In genomic region chr5:34905564-34905963, GRCh38 we compare ENCODE assay signal across 13 cellular contexts. TPM values are rescaled to one million over a fixed set of nuclear protein-coding genes. Genes with fewer than 3 reads are reported as not detected.
DNase-seq lines count a peak whose midpoint lies in the region; ATAC-seq and TF ChIP-seq lines count a peak whose summit lies in the region.
"Had no signal": no experiment of that assay in that cellular context is flagged by ENCODE, and none has a peak within 500 bp of the region (broad histone marks: within the 10 kb centered on the region; RNA-seq: fewer than 3 reads in every experiment).

No MANE protein-coding gene starts in this region.

- DNase-seq in A673 (ENCODE audit: low spot score) (peak; percentile 11), GM12864 (ENCODE audit: low read depth) (no peak), RWPE2 (ENCODE audit: low spot score) (no peak), foreskin fibroblast (peak; percentile 2 to 41), ovary (no peak), medulla oblongata (ENCODE audit: extremely low spot score) (no peak)
- DNase-seq: activated CD4-positive, alpha-beta T cell treated with anti-CD3 and anti-CD28 coated beads, Interleukin-2, amount 50 U/mL, for 48 hours; Peyer's patch; stimulated activated CD4-positive, alpha-beta T cell treated with anti-CD3 and anti-CD28 coated beads, Interleukin-4, amount 100 ng/mL, for 24 hours had no signal

- WGBS in ovary, 3 donors, result 76 to 89% (median 81%) methylated on average over 2 of the region's 2 CpGs

- H3K27ac ChIP-seq in A673 (ENCODE audit: low read depth, low read length, poor library complexity, severe bottlenecking) (no peak overlapping the region), RWPE2 (ENCODE audit: poor library complexity, severe bottlenecking) (no peak overlapping the region), ovary (no peak overlapping the region)
- H3K27ac ChIP-seq: gastroesophageal sphincter, Peyer's patch, tibial nerve had no signal

- intact Hi-C loops in A673 (cut with micrococcal nuclease; ENCODE audit: unreplicated experiment), result no loop called here
- intact Hi-C loops in ovary (cut with DNase I), result no loop called here

- CTCF ChIA-PET in A673 (lab: Charles Lee), result no interaction called here

- no peak for TF ChIP-seq EP300 in ovary (IDR thresholded peaks at IDR 0.05)

- POLR2A ChIA-PET in A673 (lab: Charles Lee; ENCODE audit: low non-redundant PET), result no interaction called here

- TF ChIP-seq CTCF in A673 (conservative IDR thresholded peaks at IDR 0.05; ENCODE audit: low read depth, low read length) (peak; percentile 65), GM12864 (IDR thresholded peaks at IDR 0.05; ENCODE audit: low read depth, low read length, missing control alignments) (peak; percentile 15), RWPE2 (IDR thresholded peaks at IDR 0.05; ENCODE audit: poor library complexity, severe bottlenecking) (peak; percentile 73), foreskin fibroblast (IDR thresholded peaks at IDR 0.05; ENCODE audit: low read depth, low read length) (peak; percentile 51), ovary (IDR thresholded peaks at IDR 0.05) (no peak)

- no TSS peak for BruUV-seq in A673 (replicated peaks; lab: Mats Ljungman, UMichigan)

- TF ChIP-seq POLR2A in ovary (IDR thresholded peaks at IDR 0.05), result no peak

- ATAC-seq in RWPE2 (ENCODE audit: low read depth) (no peak), GM21367 (IDR thresholded peaks at IDR 0.05; ENCODE audit: unreplicated experiment) (no peak), HG03432 (IDR thresholded peaks at IDR 0.05; ENCODE audit: unreplicated experiment) (no peak)
- ATAC-seq: gastroesophageal sphincter had no signal

- peaks cover 22% of the 10 kb centered on the region for H3K36me3 ChIP-seq in A673 (ENCODE audit: insufficient read depth, low read length, poor library complexity, severe bottlenecking)
- H3K36me3 ChIP-seq in RWPE2 (ENCODE audit: low read depth), result peaks cover 78% of the 10 kb centered on the region
- H3K36me3 ChIP-seq in ovary, result no peaks in the 10 kb centered on the region

- no peaks in the 10 kb centered on the region for H3K4me1 ChIP-seq in A673 (ENCODE audit: insufficient read depth, low read length, poor library complexity, severe bottlenecking)
- H3K4me1 ChIP-seq in RWPE2 (ENCODE audit: insufficient read depth, poor library complexity, severe bottlenecking), result no peaks in the 10 kb centered on the region
- no peaks in the 10 kb centered on the region for H3K4me1 ChIP-seq in ovary (ENCODE audit: insufficient read depth)
- H3K4me1 ChIP-seq: gastroesophageal sphincter, Peyer's patch, tibial nerve had no signal

- no peaks in the 10 kb centered on the region for H3K9me3 ChIP-seq in A673 (ENCODE audit: low read depth, low read length, poor library complexity, severe bottlenecking)
- H3K9me3 ChIP-seq in RWPE2 (ENCODE audit: severe bottlenecking), result no peaks in the 10 kb centered on the region
- H3K9me3 ChIP-seq in ovary, result no peaks in the 10 kb centered on the region
- H3K9me3 ChIP-seq: gastroesophageal sphincter, Peyer's patch, tibial nerve had no signal

- H3K4me3 ChIP-seq in A673 (ENCODE audit: low read depth, low read length, poor library complexity, severe bottlenecking) (no peak overlapping the region), GM12864 (ENCODE audit: low read depth, low read length) (no peak overlapping the region), RWPE2 (ENCODE audit: severe bottlenecking) (no peak overlapping the region), foreskin fibroblast (ENCODE audit: low read depth in 1 of 2, low read length in 2 of 2) (no peak overlapping the region), ovary (no peak overlapping the region)
- H3K4me3 ChIP-seq: gastroesophageal sphincter, Peyer's patch, tibial nerve had no signal

- H3K27me3 ChIP-seq in A673 (replicated peaks; ENCODE audit: insufficient read depth, low read depth, low read length, poor library complexity) (no peaks in the 10 kb centered on the region), RWPE2 (ENCODE audit: insufficient read depth, poor library complexity, severe bottlenecking) (no peaks in the 10 kb centered on the region), ovary (no peaks in the 10 kb centered on the region)
- H3K27me3 ChIP-seq: gastroesophageal sphincter, Peyer's patch, tibial nerve had no signal

RNA-seq across cellular contexts. Expression of gene RAD1, which starts 9.7 kb away (rescaled TPM):
- 38.5 and 40.8 TPM in 2 replicates for total RNA-seq in A673 (2021)
- 10 to 100 TPM in 6 of 7 donors, 1 to 10 TPM in 1; 7.6 to 21.9 (median 18.5) TPM for total RNA-seq in ovary
- 10 to 100 TPM; 14.3 to 27.3 TPM for polyA plus RNA-seq in ovary

RNA-seq across cellular contexts. Expression of gene BRIX1, which starts 9.9 kb away (rescaled TPM):
- 84.8 and 93.3 TPM in 2 replicates for total RNA-seq in A673 (2021)
- total RNA-seq in ovary, result 10 to 100 TPM; 15.5 to 33.9 (median 23.9) TPM
- 10 to 100 TPM; 17.8 to 26.9 TPM for polyA plus RNA-seq in ovary

RNA-seq across cellular contexts. Expression of gene DNAJC21, which starts 23.8 kb away (rescaled TPM):
- 48.7 and 55.0 TPM in 2 replicates for total RNA-seq in A673 (2021)
- total RNA-seq in ovary, result 10 to 100 TPM; 21.6 to 38.7 (median 35.2) TPM
- 10 to 100 TPM; 19.4 to 31.8 TPM for polyA plus RNA-seq in ovary

Comparison
In these comparisons a context has a peak if more than half of its experiments do, and no peak if none do; other contexts are left out.
1. DNase-seq: peak in A673 (single experiment) and foreskin fibroblast (2 of 2); none in GM12864 (single experiment), RWPE2 (single experiment), ovary (0 of 5) and medulla oblongata (single experiment).
2. CTCF ChIP-seq: peak in A673 (single experiment), GM12864 (single experiment), RWPE2 (single experiment) and foreskin fibroblast (single experiment); none in ovary (0 of 3).